19 cellular contexts compared by ENCODE assay signal in genomic region chr3:150315711-150316110, GRCh38.
DNase-seq lines count a peak whose midpoint lies in the region; ATAC-seq and TF ChIP-seq lines count a peak whose summit lies in the region.
"Had no signal": no experiment of that assay in that cellular context is flagged by ENCODE, and none has a peak within 500 bp of the region (broad histone marks: within the 10 kb centered on the region; RNA-seq: fewer than 3 reads in every experiment).

No MANE protein-coding gene starts in this region.

- no peak overlapping the region for H3K4me3 ChIP-seq in GM23338
- H3K4me3 ChIP-seq in fibroblast of lung (replicated peaks in 1 of 4; ENCODE audit: control extremely low read depth in 1 of 4, insufficient read depth in 1 of 4, low read depth in 3 of 4, low read length in 4 of 4) = no peak overlapping the region
- no peak overlapping the region for H3K4me3 ChIP-seq in trophoblast cell (ENCODE audit: low read depth, low read length)
- no peak overlapping the region for H3K4me3 ChIP-seq in neural progenitor cell
- H3K4me3 ChIP-seq in adrenal gland = no peak overlapping the region
- H3K4me3 ChIP-seq: BLaER1, Peyer's patch had no signal

- no peak overlapping the region for H3K9ac ChIP-seq in fibroblast of lung (ENCODE audit: insufficient read depth, low read length)
- no peak overlapping the region for H3K9ac ChIP-seq in trophoblast cell (ENCODE audit: low read length)
- no peak overlapping the region for H3K9ac ChIP-seq in neural progenitor cell
- H3K9ac ChIP-seq: BLaER1 had no signal

- H3K9me2 ChIP-seq in GM23338 (ENCODE audit: insufficient read depth) = no peaks in the 10 kb centered on the region

- intact Hi-C loops in adrenal gland (cut with DNase I) = no loop called here

- no peak overlapping the region for H2BK5ac ChIP-seq in trophoblast cell (ENCODE audit: low read depth, low read length, poor library complexity)

- H3K23ac ChIP-seq in trophoblast cell (ENCODE audit: low read length) = no peak overlapping the region

- TF ChIP-seq CTCF in GM23338 (conservative IDR thresholded peaks at IDR 0.05; ENCODE audit: low read depth in 2 of 2) (no peak), fibroblast of lung (conservative IDR thresholded peaks at IDR 0.05 in 1 of 2, IDR thresholded peaks at IDR 0.05 in 1 of 2; ENCODE audit: low read depth in 1 of 2, low read length in 2 of 2) (no peak), neural progenitor cell (IDR thresholded peaks at IDR 0.05) (no peak), adrenal gland (IDR thresholded peaks at IDR 0.05) (no peak)

- H3K14ac ChIP-seq in trophoblast cell (ENCODE audit: low read length) = peak overlapping the region; percentile 8

- H3K9me3 Mint-ChIP-seq in GM23338 (no peaks in the 10 kb centered on the region), neural progenitor cell (no peaks in the 10 kb centered on the region)
- no peaks in the 10 kb centered on the region for H3K9me3 Mint-ChIP-seq in activated CD8-positive, alpha-beta memory T cell treated with anti-CD3 and anti-CD28 coated beads, Interleukin-2, amount 10 ng/mL, durations not matched to agents 7 days and 5 days (ENCODE audit: low read depth)
- H3K9me3 Mint-ChIP-seq: CD8-positive, alpha-beta memory T cell had no signal

- no peak for ATAC-seq in GM23338
- ATAC-seq in activated CD8-positive, alpha-beta memory T cell treated with anti-CD3 and anti-CD28 coated beads, Interleukin-2, amount 10 ng/mL, durations not matched to agents 7 days and 5 days = no peak

- H3K4me1 Mint-ChIP-seq in GM23338 (peaks cover 14% of the 10 kb centered on the region), neural progenitor cell (no peaks in the 10 kb centered on the region)
- no peaks in the 10 kb centered on the region for H3K4me1 Mint-ChIP-seq in activated CD8-positive, alpha-beta memory T cell treated with anti-CD3 and anti-CD28 coated beads, Interleukin-2, amount 10 ng/mL, durations not matched to agents 7 days and 5 days
- H3K4me1 Mint-ChIP-seq: CD8-positive, alpha-beta memory T cell had no signal

- H3K27ac ChIP-seq in GM23338 (ENCODE audit: low read depth) = no peak overlapping the region
- no peak overlapping the region for H3K27ac ChIP-seq in fibroblast of lung (ENCODE audit: insufficient read depth, low read length)
- no peak overlapping the region for H3K27ac ChIP-seq in trophoblast cell (ENCODE audit: low read depth, low read length)
- no peak overlapping the region for H3K27ac ChIP-seq in neural progenitor cell
- no peak overlapping the region for H3K27ac ChIP-seq in adrenal gland
- H3K27ac ChIP-seq: BLaER1, Peyer's patch had no signal

- H4K20me1 ChIP-seq in GM23338 (replicated peaks; ENCODE audit: insufficient read depth) = no peaks in the 10 kb centered on the region
- H4K20me1 ChIP-seq in fibroblast of lung (ENCODE audit: control insufficient read depth, extremely low read depth, insufficient read depth, low read length) = no peaks in the 10 kb centered on the region
- H4K20me1 ChIP-seq in neural progenitor cell (ENCODE audit: low read depth) = no peaks in the 10 kb centered on the region
- H4K20me1 ChIP-seq: BLaER1 had no signal

- H3K79me2 ChIP-seq in GM23338 (replicated peaks; ENCODE audit: insufficient read depth) (no peaks in the 10 kb centered on the region), fibroblast of lung (ENCODE audit: control insufficient read depth, insufficient read depth, low read length) (no peaks in the 10 kb centered on the region), trophoblast cell (ENCODE audit: control insufficient read depth, insufficient read depth, low read length, poor library complexity) (no peaks in the 10 kb centered on the region), neural progenitor cell (ENCODE audit: low read depth) (no peaks in the 10 kb centered on the region)

- H3K27ac Mint-ChIP-seq in GM23338 = no peak overlapping the region; the same call in none of the 2 replicates
- H3K27ac Mint-ChIP-seq in neural progenitor cell = no peak overlapping the region
- H3K27ac Mint-ChIP-seq in activated CD8-positive, alpha-beta memory T cell treated with anti-CD3 and anti-CD28 coated beads, Interleukin-2, amount 10 ng/mL, durations not matched to agents 7 days and 5 days = no peak overlapping the region
- H3K27ac Mint-ChIP-seq: CD8-positive, alpha-beta memory T cell had no signal

- no peak overlapping the region for H4K8ac ChIP-seq in trophoblast cell (ENCODE audit: low read depth, low read length)

- H3K4me2 ChIP-seq in GM23338 = no peak overlapping the region
- H3K4me2 ChIP-seq in fibroblast of lung (ENCODE audit: extremely low read depth, insufficient read depth, low read length) = no peak overlapping the region
- H3K4me2 ChIP-seq in trophoblast cell (ENCODE audit: low read length) = no peak overlapping the region
- H3K4me2 ChIP-seq in neural progenitor cell = no peak overlapping the region
- H3K4me2 ChIP-seq: BLaER1 had no signal

- H3K27me3 Mint-ChIP-seq in GM23338 (ENCODE audit: insufficient read depth, low read depth, poor library complexity) (peaks cover 4% of the 10 kb centered on the region), neural progenitor cell (ENCODE audit: insufficient read depth, low read depth) (peaks cover 2% of the 10 kb centered on the region)
- peaks cover 28% of the 10 kb centered on the region for H3K27me3 Mint-ChIP-seq in activated CD8-positive, alpha-beta memory T cell treated with anti-CD3 and anti-CD28 coated beads, Interleukin-2, amount 10 ng/mL, durations not matched to agents 7 days and 5 days

- peak overlapping the region; percentile 79 for H2BK12ac ChIP-seq in trophoblast cell (ENCODE audit: low read length)

- H3K27me3 ChIP-seq in GM23338 (ENCODE audit: insufficient read depth) (no peaks in the 10 kb centered on the region), fibroblast of lung (ENCODE audit: control insufficient read depth, insufficient read depth, low read length) (no peaks in the 10 kb centered on the region), trophoblast cell (ENCODE audit: insufficient read depth, low read length) (no peaks in the 10 kb centered on the region), neural progenitor cell (no peaks in the 10 kb centered on the region), adrenal gland (no peaks in the 10 kb centered on the region)
- H3K27me3 ChIP-seq: BLaER1, Peyer's patch had no signal

- DNase-seq in GM23338 (ENCODE audit: low spot score) (no peak), NCI-H2107 treated with DMSO at 0.1 percent for 48 hours (lab: John Stamatoyannopoulos, UW; ENCODE audit: unreplicated experiment) (peak; percentile 38), fibroblast of lung (ENCODE audit: low read depth in 2 of 2) (no peak), trophoblast cell (no peak), neural progenitor cell (ENCODE audit: low spot score) (no peak), adrenal gland (no peak), hepatic stellate cell (ENCODE audit: low spot score) (no peak)
- no peak for DNase-seq in activated CD8-positive, alpha-beta memory T cell treated with anti-CD3 and anti-CD28 coated beads, Interleukin-2, amount 10 ng/mL, durations not matched to agents 7 days and 5 days
- DNase-seq: CD8-positive, alpha-beta memory T cell; DMS 273 treated with DMSO at 0.1 percent for 48 hours; EL; MV-4-11; NCI-H1436; NCI-H2081 treated with DMSO at 0.1 percent for 48 hours; NCI-H446 treated with DMSO at 0.1 percent for 48 hours; NCI-H82; Peyer's patch; Right ventricle myocardium superior had no signal

- peaks cover 1% of the 10 kb centered on the region for H3K79me1 ChIP-seq in trophoblast cell (ENCODE audit: low read length)

- no CpG with 5 or more reads among the region's 1 CpG for WGBS in trophoblast cell (ENCODE audit: extremely low coverage, insufficient coverage, insufficient read length)
- WGBS in adrenal gland, 4 donors = 46 to 61% (median 55%) methylated on average over 1 of the region's 1 CpG

- TF ChIP-seq POLR2A in adrenal gland (IDR thresholded peaks at IDR 0.05) = no peak

- no peaks in the 10 kb centered on the region for H3K36me3 Mint-ChIP-seq in GM23338 (ENCODE audit: low read depth)
- H3K36me3 Mint-ChIP-seq in neural progenitor cell = no peaks in the 10 kb centered on the region
- H3K36me3 Mint-ChIP-seq in activated CD8-positive, alpha-beta memory T cell treated with anti-CD3 and anti-CD28 coated beads, Interleukin-2, amount 10 ng/mL, durations not matched to agents 7 days and 5 days = no peaks in the 10 kb centered on the region
- H3K36me3 Mint-ChIP-seq: CD8-positive, alpha-beta memory T cell had no signal

- H4K12ac ChIP-seq in trophoblast cell (ENCODE audit: low read depth, low read length) = no peak overlapping the region

- H3K4me1 ChIP-seq in GM23338 (ENCODE audit: insufficient read depth) (peaks cover 6% of the 10 kb centered on the region; the same call in 1 of the 2 replicates), fibroblast of lung (ENCODE audit: control insufficient read depth, extremely low read depth, insufficient read depth, low read length) (peaks cover 2% of the 10 kb centered on the region), trophoblast cell (ENCODE audit: control insufficient read depth in 1 of 2, insufficient read depth in 2 of 2, low read length in 2 of 2) (peaks cover 3 to 10% of the 10 kb centered on the region in 2 experiments), neural progenitor cell (no peaks in the 10 kb centered on the region), adrenal gland (replicated peaks in 1 of 2) (no peaks in the 10 kb centered on the region)
- H3K4me1 ChIP-seq: BLaER1, Peyer's patch had no signal

- no peak overlapping the region for H3K18ac ChIP-seq in trophoblast cell (ENCODE audit: low read length)

- H2AFZ ChIP-seq in GM23338 (peak overlapping the region; percentile 52), fibroblast of lung (ENCODE audit: low read length) (peak overlapping the region; percentile 5), trophoblast cell (ENCODE audit: insufficient read depth, low read length, poor library complexity) (peak overlapping the region; percentile 6), neural progenitor cell (replicated peaks) (no peak overlapping the region)

- H3K4me3 Mint-ChIP-seq in GM23338 (no peak overlapping the region), neural progenitor cell (no peak overlapping the region)
- no peak overlapping the region for H3K4me3 Mint-ChIP-seq in activated CD8-positive, alpha-beta memory T cell treated with anti-CD3 and anti-CD28 coated beads, Interleukin-2, amount 10 ng/mL, durations not matched to agents 7 days and 5 days
- H3K4me3 Mint-ChIP-seq: CD8-positive, alpha-beta memory T cell had no signal

- no peak overlapping the region for H2BK120ac ChIP-seq in trophoblast cell (ENCODE audit: insufficient read depth, low read length, poor library complexity)

- H4K91ac ChIP-seq in trophoblast cell (ENCODE audit: low read depth, low read length) = no peak overlapping the region

- H2AK5ac ChIP-seq in trophoblast cell (ENCODE audit: low read length) = no peak overlapping the region

- CTCF ChIA-PET in activated CD8-positive, alpha-beta memory T cell treated with anti-CD3 and anti-CD28 coated beads, Interleukin-2, amount 10 ng/mL, durations not matched to agents 7 days and 5 days (lab: Charles Lee) = interaction anchor here (1.2 kb wide), 1 partner anchor 17 kb away, joined by 3 read pairs; no protein-coding TSS in a partner anchor

- no peak overlapping the region for H3K4ac ChIP-seq in trophoblast cell (ENCODE audit: low read depth, low read length)

- H3K36me3 ChIP-seq in GM23338 (ENCODE audit: insufficient read depth) = no peaks in the 10 kb centered on the region
- no peaks in the 10 kb centered on the region for H3K36me3 ChIP-seq in fibroblast of lung (ENCODE audit: control insufficient read depth, insufficient read depth, low read length)
- no peaks in the 10 kb centered on the region for H3K36me3 ChIP-seq in trophoblast cell (ENCODE audit: control insufficient read depth in 1 of 2, insufficient read depth in 2 of 2, low read length in 2 of 2)
- H3K36me3 ChIP-seq in neural progenitor cell = no peaks in the 10 kb centered on the region
- no peaks in the 10 kb centered on the region for H3K36me3 ChIP-seq in adrenal gland (replicated peaks in 1 of 2)
- H3K36me3 ChIP-seq: BLaER1, Peyer's patch had no signal

- H3F3A ChIP-seq in GM23338 (replicated peaks; ENCODE audit: low read depth) = no peaks in the 10 kb centered on the region
- no peaks in the 10 kb centered on the region for H3F3A ChIP-seq in neural progenitor cell (ENCODE audit: low read depth)

- H3K9me3 ChIP-seq in fibroblast of lung (ENCODE audit: control insufficient read depth, insufficient read depth, low read depth, low read length) (no peaks in the 10 kb centered on the region), trophoblast cell (ENCODE audit: insufficient read depth, low read depth, low read length) (no peaks in the 10 kb centered on the region), neural progenitor cell (ENCODE audit: low read depth) (no peaks in the 10 kb centered on the region), adrenal gland (replicated peaks in 1 of 3) (no peaks in the 10 kb centered on the region)
- H3K9me3 ChIP-seq: BLaER1, Peyer's patch had no signal
